Comparison of ENCODE assay signal across 10 cellular contexts in the genomic region with DNA sequence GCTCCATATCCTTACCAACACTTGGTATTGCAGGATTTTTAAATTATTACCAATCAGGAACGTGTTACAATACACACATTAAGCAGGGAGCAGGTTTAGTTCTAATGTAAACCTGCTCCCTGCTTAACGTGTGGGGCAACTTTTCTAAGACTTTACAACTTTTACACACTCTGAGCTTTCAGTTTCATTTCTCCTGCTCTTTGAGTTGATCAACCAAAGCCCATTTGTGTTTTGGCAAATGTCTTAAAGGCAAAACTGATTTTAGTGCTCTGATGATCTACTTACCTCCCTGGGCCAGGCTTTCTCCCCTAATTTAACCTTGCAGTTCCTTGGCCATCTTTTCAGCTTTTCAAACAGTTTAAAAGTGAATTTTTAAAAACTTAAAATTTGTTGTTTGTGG.
DNase-seq lines count a peak whose midpoint lies in the region; ATAC-seq and TF ChIP-seq lines count a peak whose summit lies in the region.
"Had no signal": no experiment of that assay in that cellular context is flagged by ENCODE, and none has a peak within 500 bp of the region (broad histone marks: within the 10 kb centered on the region; RNA-seq: fewer than 3 reads in every experiment).

No MANE protein-coding gene starts in this region.

- TF ChIP-seq CTCF in prostate gland (IDR thresholded peaks at IDR 0.05) (no peak), esophagus squamous epithelium (IDR thresholded peaks at IDR 0.05) (no peak)

- H3K27me3 Mint-ChIP-seq in activated T-cell treated with anti-CD3 and anti-CD28 coated beads, Interleukin-2, amount 50 U/mL, for 72 hours (ENCODE audit: low read depth) = no peaks in the 10 kb centered on the region

- WGBS in prostate gland = 37% methylated on average over 2 of the region's 2 CpGs
- 39 to 48% methylated on average over 2 of the region's 2 CpGs for WGBS in esophagus squamous epithelium, 2 donors

- no peaks in the 10 kb centered on the region for H3K36me3 Mint-ChIP-seq in activated T-cell treated with anti-CD3 and anti-CD28 coated beads, Interleukin-2, amount 50 U/mL, for 72 hours (ENCODE audit: insufficient read depth in 2 of 2)
- H3K36me3 Mint-ChIP-seq: activated naive CD4-positive, alpha-beta T cell treated with anti-CD3 and anti-CD28 coated beads, Interleukin-2, amount 50 U/mL, for 72 hours had no signal

- H3K9me3 ChIP-seq in KOPT-K1 (ENCODE audit: insufficient read depth, low read length, poor library complexity, severe bottlenecking) = no peaks in the 10 kb centered on the region
- no peaks in the 10 kb centered on the region for H3K9me3 ChIP-seq in prostate gland
- no peaks in the 10 kb centered on the region for H3K9me3 ChIP-seq in HAP-1
- H3K9me3 ChIP-seq in esophagus squamous epithelium = no peaks in the 10 kb centered on the region

- no peak for TF ChIP-seq POLR2A in prostate gland (IDR thresholded peaks at IDR 0.05)
- no peak for TF ChIP-seq POLR2A in esophagus squamous epithelium (IDR thresholded peaks at IDR 0.05)

- peak overlapping the region; percentile 82 for H3K27ac Mint-ChIP-seq in activated T-cell treated with anti-CD3 and anti-CD28 coated beads, Interleukin-2, amount 50 U/mL, for 72 hours
- H3K27ac Mint-ChIP-seq: activated naive CD4-positive, alpha-beta T cell treated with anti-CD3 and anti-CD28 coated beads, Interleukin-2, amount 50 U/mL, for 72 hours; endodermal cell had no signal

- no peaks in the 10 kb centered on the region for H3K9me3 Mint-ChIP-seq in activated T-cell treated with anti-CD3 and anti-CD28 coated beads, Interleukin-2, amount 50 U/mL, for 72 hours
- H3K9me3 Mint-ChIP-seq: activated naive CD4-positive, alpha-beta T cell treated with anti-CD3 and anti-CD28 coated beads, Interleukin-2, amount 50 U/mL, for 72 hours; endodermal cell had no signal

- H3K27me3 ChIP-seq in prostate gland (replicated peaks; ENCODE audit: insufficient read depth) (no peaks in the 10 kb centered on the region), HAP-1 (ENCODE audit: low read depth) (no peaks in the 10 kb centered on the region), esophagus squamous epithelium (no peaks in the 10 kb centered on the region)

- peaks cover 37% of the 10 kb centered on the region for H3K36me3 ChIP-seq in KOPT-K1 (ENCODE audit: insufficient read depth, low read length)
- no peaks in the 10 kb centered on the region for H3K36me3 ChIP-seq in prostate gland
- no peaks in the 10 kb centered on the region; the same call in 1 of the 2 replicates for H3K36me3 ChIP-seq in HAP-1 (replicated peaks)
- peaks cover 0 to 8% (median 0%) of the 10 kb centered on the region in 3 donors for H3K36me3 ChIP-seq in esophagus squamous epithelium

- no peaks in the 10 kb centered on the region for H3K4me1 ChIP-seq in prostate gland (replicated peaks)
- no peaks in the 10 kb centered on the region for H3K4me1 ChIP-seq in HAP-1
- H3K4me1 ChIP-seq in esophagus squamous epithelium = peaks cover 0 to 22% (median 0%) of the 10 kb centered on the region in 3 donors

- ATAC-seq in activated T-cell treated with anti-CD3 and anti-CD28 coated beads, Interleukin-2, amount 50 U/mL, for 72 hours (replicated peaks in 1 of 2) = peak in 1 of 2 donors; percentile 59
- ATAC-seq in HG02571 (IDR thresholded peaks at IDR 0.05; ENCODE audit: unreplicated experiment) = peak; percentile 62
- ATAC-seq: activated naive CD4-positive, alpha-beta T cell treated with anti-CD3 and anti-CD28 coated beads, Interleukin-2, amount 50 U/mL, for 72 hours had no signal

- peak overlapping the region in 1 of 2 donors; percentile 72 for H3K4me3 Mint-ChIP-seq in activated T-cell treated with anti-CD3 and anti-CD28 coated beads, Interleukin-2, amount 50 U/mL, for 72 hours
- H3K4me3 Mint-ChIP-seq: endodermal cell had no signal

- peaks cover 22% of the 10 kb centered on the region for H3K4me1 Mint-ChIP-seq in activated T-cell treated with anti-CD3 and anti-CD28 coated beads, Interleukin-2, amount 50 U/mL, for 72 hours (ENCODE audit: low read depth)
- H3K4me1 Mint-ChIP-seq: endodermal cell had no signal

- no peak for DNase-seq in activated T-cell treated with anti-CD3 and anti-CD28 coated beads, Interleukin-2, amount 50 U/mL, for 72 hours
- no peak for DNase-seq in activated T-cell treated with anti-CD3 and anti-CD28 coated beads for 4 hours
- DNase-seq in prostate gland (ENCODE audit: low spot score) = no peak
- no peak for DNase-seq in NCI-H2171 treated with DMSO at 0.1 percent for 48 hours (lab: John Stamatoyannopoulos, UW)
- DNase-seq in HAP-1 (ENCODE audit: low spot score in 2 of 2) = no peak
- DNase-seq in esophagus squamous epithelium (lab: John Stamatoyannopoulos, UW) = no peak
- DNase-seq: endodermal cell had no signal

- H3K27ac ChIP-seq in KOPT-K1 (ENCODE audit: low read depth, low read length, poor library complexity, severe bottlenecking) (peak overlapping the region; percentile 38), prostate gland (peak overlapping the region; percentile 40 to 58), esophagus squamous epithelium (no peak overlapping the region)

- in situ Hi-C loops in HAP-1 (cut with MboI; ENCODE audit: low sequenced_read_pairs) = no loop called here

- intact Hi-C loops in prostate gland (cut with DNase I) (no loop called here), esophagus squamous epithelium (cut with DNase I) (no loop called here)

- H3K4me3 ChIP-seq in prostate gland = no peak overlapping the region
- H3K4me3 ChIP-seq in HAP-1 = no peak overlapping the region
- no peak overlapping the region for H3K4me3 ChIP-seq in esophagus squamous epithelium

Comparison
In these comparisons a context has a peak if more than half of its experiments do, and no peak if none do; other contexts are left out.
1. H3K27ac ChIP-seq: peak in KOPT-K1 (single experiment) and prostate gland (2 of 2); none in esophagus squamous epithelium (0 of 4).